Comparison of ENCODE assay signal across 29 cellular contexts in genomic region chr9:91919621-91920020, GRCh38. TPM values are rescaled to one million over a fixed set of nuclear protein-coding genes. Genes with fewer than 3 reads are reported as not detected.
"Had no signal": no experiment of that assay in that cellular context is flagged by ENCODE, and none has a peak within 500 bp of the region (broad histone marks: within the 10 kb centered on the region; RNA-seq: fewer than 3 reads in every experiment).

No MANE protein-coding gene starts in this region.

- H3K27me3 ChIP-seq: brain microvascular endothelial cell, gastroesophageal sphincter had no signal

- H3K27ac ChIP-seq: brain microvascular endothelial cell, coronary artery, dorsolateral prefrontal cortex, epithelial cell of prostate, esophagus squamous epithelium, gastroesophageal sphincter, WERI-Rb-1 had no signal

- DNase-seq: activated B cell treated with CpG ODN at 0.5 μM for 24 hours; activated CD4-positive, alpha-beta T cell treated with anti-CD3 and anti-CD28 coated beads for 48 hours; activated CD4-positive, alpha-beta T cell treated with anti-CD3 and anti-CD28 coated beads, Interleukin-2, amount 50 U/mL, for 1 hour; activated CD4-positive, alpha-beta T cell treated with anti-CD3 and anti-CD28 coated beads, Interleukin-2, amount 50 U/mL, for 48 hours; activated CD8-positive, alpha-beta memory T cell treated with anti-CD3 and anti-CD28 coated beads for 24 hours; activated CD8-positive, alpha-beta T cell treated with anti-CD3 and anti-CD28 coated beads for 36 hours; activated effector memory CD4-positive, alpha-beta T cell treated with Interleukin-2 at 50 U/mL for 16 hours; activated gamma-delta T cell treated with Interleukin-2 at 50 U/mL for 16 hours; activated naive CD4-positive, alpha-beta T cell treated with anti-CD3 and anti-CD28 coated beads, Interleukin-2, amount 50 U/mL, for 16 hours; activated naive CD4-positive, alpha-beta T cell treated with Interleukin-2 at 50 U/mL for 16 hours; activated T-cell treated with anti-CD3 and anti-CD28 coated beads, Interleukin-2, amount 50 U/mL, for 4 hours; amniotic stem cell; anterior cingulate cortex; brain microvascular endothelial cell; dorsolateral prefrontal cortex; effector CD4-positive, alpha-beta T cell; effector memory CD8-positive, alpha-beta T cell; esophagus squamous epithelium; foreskin melanocyte; T-helper 1 cell; T-helper 17 cell; T1000; WERI-Rb-1 had no signal

- H3K4me3 ChIP-seq: coronary artery, dorsolateral prefrontal cortex, esophagus squamous epithelium, gastroesophageal sphincter had no signal

- H3K36me3 ChIP-seq: brain microvascular endothelial cell, esophagus squamous epithelium, gastroesophageal sphincter, WERI-Rb-1 had no signal

- H3K9me3 ChIP-seq: esophagus squamous epithelium, gastroesophageal sphincter had no signal

- ATAC-seq: activated CD4-positive, CD25-positive, alpha-beta regulatory T cell treated with anti-CD3 and anti-CD28 coated beads, Interleukin-2, amount 50 U/mL, for 24 hours; activated CD8-positive, alpha-beta T cell treated with anti-CD3 and anti-CD28 coated beads for 36 hours; activated T-cell treated with anti-CD3 and anti-CD28 coated beads, Interleukin-2, amount 50 U/mL, for 4 hours; activated T-helper 17 cell treated with anti-CD3 and anti-CD28 coated beads, Interleukin-2, amount 50 U/mL, for 72 hours; effector memory CD8-positive, alpha-beta T cell; gastroesophageal sphincter; T-helper 17 cell had no signal

RNA-seq across cellular contexts. Expression of gene ROR2, which starts 30.4 kb away (rescaled TPM):
- total RNA-seq: activated B cell treated with CpG ODN at 0.5 μM for 24 hours; activated CD8-positive, alpha-beta T cell treated with anti-CD3 and anti-CD28 coated beads for 36 hours; endothelial cell of umbilical vein had no signal
- polyA plus RNA-seq: endothelial cell of umbilical vein had no signal
